16 cellular contexts compared by ENCODE assay signal in the genomic region with DNA sequence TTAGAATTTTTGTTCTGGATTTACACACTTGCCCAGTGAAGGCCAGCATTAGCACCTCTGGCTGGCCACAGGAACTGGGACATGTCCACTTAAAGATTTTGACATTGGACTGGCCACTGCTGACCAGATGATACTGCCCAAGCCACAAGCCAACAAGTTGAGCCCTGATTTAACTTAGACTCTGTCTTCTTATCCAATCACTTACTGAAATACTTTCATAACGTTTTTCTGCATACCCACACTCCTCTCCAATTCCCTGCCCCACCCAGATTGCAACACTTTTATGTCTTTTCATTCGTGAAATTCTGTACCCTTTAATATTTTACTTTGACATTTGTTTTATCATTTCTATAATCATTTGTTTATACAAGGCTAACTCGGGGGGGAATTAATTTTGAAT.
DNase-seq lines count a peak whose midpoint lies in the region; ATAC-seq, FAIRE-seq and TF ChIP-seq lines count a peak whose summit lies in the region.
"Had no signal": no experiment of that assay in that cellular context is flagged by ENCODE, and none has a peak within 500 bp of the region (broad histone marks: within the 10 kb centered on the region; RNA-seq: fewer than 3 reads in every experiment).

No MANE protein-coding gene starts in this region.

- H3K27me3 ChIP-seq in right cardiac atrium (ENCODE audit: control insufficient read depth, insufficient read depth) (no peaks in the 10 kb centered on the region), heart right ventricle (peaks cover 0 to 4% (median 0%) of the 10 kb centered on the region in 7 donors), small intestine (ENCODE audit: control insufficient read depth in 2 of 2, insufficient read depth in 2 of 2, low read length in 2 of 2) (no peaks in the 10 kb centered on the region)
- no peaks in the 10 kb centered on the region for H3K27me3 ChIP-seq in effector memory CD4-positive, alpha-beta T cell (replicated peaks; ENCODE audit: control insufficient read depth, insufficient read depth, low read length, poor library complexity, severe bottlenecking)

- H3K9me3 ChIP-seq in right cardiac atrium (ENCODE audit: control insufficient read depth, low read length), result no peaks in the 10 kb centered on the region
- H3K9me3 ChIP-seq in heart right ventricle, result peaks cover 0 to 12% (median 4%) of the 10 kb centered on the region in 11 donors
- peaks cover 7% of the 10 kb centered on the region for H3K9me3 ChIP-seq in effector memory CD4-positive, alpha-beta T cell (ENCODE audit: control insufficient read depth, low read length)
- no peaks in the 10 kb centered on the region for H3K9me3 ChIP-seq in small intestine (ENCODE audit: control insufficient read depth, low read depth)
- H3K9me3 ChIP-seq: Caco-2, HAP-1 had no signal

- H3K4me1 ChIP-seq in right cardiac atrium (ENCODE audit: control insufficient read depth, insufficient read depth, low read length) (no peaks in the 10 kb centered on the region), heart right ventricle (peaks cover 0 to 19% (median 0%) of the 10 kb centered on the region in 9 donors), small intestine (ENCODE audit: control insufficient read depth in 2 of 2, insufficient read depth in 1 of 2, low read depth in 1 of 2, low read length in 1 of 2) (peaks cover 0 to under 1% of the 10 kb centered on the region in 2 donors)
- peaks cover 37% of the 10 kb centered on the region for H3K4me1 ChIP-seq in effector memory CD4-positive, alpha-beta T cell (ENCODE audit: control insufficient read depth, insufficient read depth, low read length, poor library complexity, severe bottlenecking)
- H3K4me1 ChIP-seq: Caco-2, HAP-1 had no signal

- H3K4me3 ChIP-seq in right cardiac atrium (ENCODE audit: low read length) (no peak overlapping the region), heart right ventricle (no peak overlapping the region), small intestine (ENCODE audit: low read depth in 1 of 2, low read length in 2 of 2) (no peak overlapping the region)
- H3K4me3 ChIP-seq in effector memory CD4-positive, alpha-beta T cell (ENCODE audit: insufficient read depth, low read depth, low read length, poor library complexity, severe bottlenecking), result no peak overlapping the region
- H3K4me3 ChIP-seq: HAP-1 had no signal

- 36% methylated on average over 3 of the region's 3 CpGs for WGBS in right cardiac atrium
- 46 to 53% methylated on average over 3 of the region's 3 CpGs for WGBS in heart right ventricle, 2 donors
- 6 to 22% (median 8%) methylated on average over 3 of the region's 3 CpGs for WGBS in small intestine, 3 donors

- TF ChIP-seq CTCF in heart right ventricle (IDR thresholded peaks at IDR 0.05), result no peak
- TF ChIP-seq CTCF in VCaP (conservative IDR thresholded peaks at IDR 0.05), result no peak

- DNase-seq in right cardiac atrium, result no peak
- no peak for DNase-seq in heart right ventricle
- no peak for DNase-seq in effector memory CD4-positive, alpha-beta T cell
- no peak for DNase-seq in small intestine
- no peak for DNase-seq in NCI-H345 (lab: John Stamatoyannopoulos, UW)
- DNase-seq: Caco-2; head of caudate nucleus; KG1; NCI-H1694; NCI-H774; SIG-M5; stimulated activated CD4-positive, alpha-beta T cell treated with anti-CD3 and anti-CD28 coated beads, Interleukin-4, amount 100 ng/mL, for 1 hour had no signal

- H3K36me3 ChIP-seq in heart right ventricle (no peaks in the 10 kb centered on the region), small intestine (ENCODE audit: control insufficient read depth in 2 of 2, insufficient read depth in 2 of 2, low read length in 2 of 2) (no peaks in the 10 kb centered on the region)
- no peaks in the 10 kb centered on the region for H3K36me3 ChIP-seq in effector memory CD4-positive, alpha-beta T cell (ENCODE audit: control insufficient read depth, insufficient read depth, low read length)
- H3K36me3 ChIP-seq: HAP-1 had no signal

- H3K27ac ChIP-seq in right cardiac atrium (ENCODE audit: low read length) (no peak overlapping the region), heart right ventricle (no peak overlapping the region), VCaP (peak overlapping the region; percentile 59), small intestine (ENCODE audit: low read depth in 1 of 2, low read length in 1 of 2) (peak overlapping the region in 1 of 2 donors; percentile 39)
- peak overlapping the region; percentile 78 for H3K27ac ChIP-seq in effector memory CD4-positive, alpha-beta T cell (ENCODE audit: insufficient read depth, low read length, poor library complexity, severe bottlenecking)

- ATAC-seq in right cardiac atrium, result peak; percentile 40 to 59
- no peak for ATAC-seq in heart right ventricle
- no peak for ATAC-seq in GM21360 (IDR thresholded peaks at IDR 0.05; ENCODE audit: unreplicated experiment)

- peak; percentile 41 for FAIRE-seq in small intestine (lab: Jason Lieb, UNC)
- FAIRE-seq: endometrium had no signal

- intact Hi-C loops in right cardiac atrium (cut with DNase I), result no loop called here
- intact Hi-C loops in heart right ventricle (cut with DNase I), result no loop called here

Comparison
In these comparisons a context has a peak if more than half of its experiments do, and no peak if none do; other contexts are left out.
1. ATAC-seq: peak in right cardiac atrium (2 of 2); none in heart right ventricle (0 of 8) and GM21360 (single experiment).
2. H3K27ac ChIP-seq: peak in VCaP (single experiment) and effector memory CD4-positive, alpha-beta T cell (single experiment); none in right cardiac atrium (single experiment) and heart right ventricle (0 of 10).